12 cellular contexts compared by ENCODE assay signal in the genomic region with DNA sequence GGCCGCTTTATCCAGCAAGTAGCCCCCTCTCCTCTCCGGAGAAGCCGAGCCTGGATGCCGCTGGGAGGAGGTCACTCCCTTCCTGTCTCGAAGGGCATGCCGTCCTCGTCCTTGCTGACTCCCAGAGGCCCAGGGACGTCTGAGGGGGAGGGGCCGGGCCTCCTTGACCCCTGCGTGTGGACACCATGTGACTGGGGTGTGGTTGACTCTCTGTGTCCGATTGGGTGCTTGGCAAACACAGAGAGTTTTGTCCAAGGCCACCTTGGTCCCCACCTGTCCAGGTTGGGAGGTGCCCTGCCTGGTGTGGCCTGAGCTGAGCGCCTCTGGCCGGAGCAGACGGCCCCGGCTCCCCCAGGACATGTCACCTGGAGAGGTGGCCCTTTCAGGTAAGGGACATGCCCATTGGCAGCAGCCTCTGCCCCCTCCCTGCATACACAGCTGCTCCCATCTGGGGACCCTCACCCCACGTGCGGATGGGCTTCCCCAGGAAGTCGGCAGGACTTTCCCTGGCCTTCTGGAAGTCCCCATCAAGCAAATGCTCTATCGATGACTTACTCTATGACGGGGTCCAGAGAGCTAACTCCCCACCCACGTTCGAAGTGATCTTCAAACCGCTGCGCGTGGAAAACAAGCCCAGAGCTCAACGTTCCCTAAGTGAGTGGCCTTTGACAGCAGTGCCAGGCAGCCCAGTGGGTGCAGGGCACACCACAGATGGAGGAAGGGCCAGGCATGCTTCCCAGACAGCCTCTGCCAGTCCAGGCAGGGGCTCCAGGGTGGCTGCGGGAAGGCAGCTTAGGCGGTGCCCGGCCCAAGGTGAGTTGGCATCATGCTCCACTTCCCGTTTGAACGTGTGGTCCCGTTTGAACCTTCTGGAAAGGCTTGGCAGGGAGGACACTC. TPM values are rescaled to one million over a fixed set of nuclear protein-coding genes. Genes with fewer than 3 reads are reported as not detected.
DNase-seq lines count a peak whose midpoint lies in the region; ATAC-seq and TF ChIP-seq lines count a peak whose summit lies in the region.
"Had no signal": no experiment of that assay in that cellular context is flagged by ENCODE, and none has a peak within 500 bp of the region (broad histone marks: within the 10 kb centered on the region; RNA-seq: fewer than 3 reads in every experiment).

TSS of gene SMIM38 (plus strand) at position 634 of the 897 bp plus-strand sequence. CDS start 1,912 bp downstream, outside the sequence.

- H3K4me1 ChIP-seq in GM23338 (ENCODE audit: insufficient read depth) (peaks cover 17% of the 10 kb centered on the region), ectodermal cell (ENCODE audit: control insufficient read depth, insufficient read depth, low read length) (peaks cover 39% of the 10 kb centered on the region), sigmoid colon (peaks cover 0 to 24% (median 20%) of the 10 kb centered on the region in 4 donors), mesendoderm (ENCODE audit: control insufficient read depth, low read depth, low read length) (peaks cover 2% of the 10 kb centered on the region)
- H3K4me1 ChIP-seq: colonic mucosa had no signal

- H3K4ac ChIP-seq in mesendoderm (ENCODE audit: low read depth, low read length) = no peak within 1 kb of the TSS

- no peak for ATAC-seq in GM23338
- ATAC-seq in HG03139 (IDR thresholded peaks at IDR 0.05; ENCODE audit: unreplicated experiment) = no peak

- H4K8ac ChIP-seq in mesendoderm (ENCODE audit: low read depth, low read length) = no peak within 1 kb of the TSS

- H3K9ac ChIP-seq in mesendoderm (ENCODE audit: low read length) = no peak within 1 kb of the TSS

- no peaks in the 10 kb centered on the region for H3K9me3 ChIP-seq in ectodermal cell (ENCODE audit: control insufficient read depth, low read length)
- H3K9me3 ChIP-seq in sigmoid colon = no peaks in the 10 kb centered on the region
- H3K9me3 ChIP-seq: colonic mucosa had no signal

- TF ChIP-seq CTCF in GM10248 (IDR thresholded peaks at IDR 0.05; ENCODE audit: control extremely low read depth, extremely low read depth, low read depth, missing control alignments) (no peak), GM23338 (conservative IDR thresholded peaks at IDR 0.05; ENCODE audit: low read depth in 2 of 2) (no peak), sigmoid colon (IDR thresholded peaks at IDR 0.05) (no peak)

- no peak within 1 kb of the TSS for H2BK5ac ChIP-seq in mesendoderm (ENCODE audit: low read length)

- H3F3A ChIP-seq in GM23338 (replicated peaks; ENCODE audit: low read depth) = no peaks in the 10 kb centered on the region

- H3K27ac Mint-ChIP-seq in GM23338 = no peak within 1 kb of the TSS

- H3K23ac ChIP-seq in mesendoderm (ENCODE audit: low read length) = no peak within 1 kb of the TSS

- peaks cover 17% of the 10 kb centered on the region for H3K27me3 Mint-ChIP-seq in GM23338 (ENCODE audit: insufficient read depth, low read depth, poor library complexity)

- no peaks in the 10 kb centered on the region for H3K9me2 ChIP-seq in GM23338 (ENCODE audit: insufficient read depth)

- TF ChIP-seq EP300 in sigmoid colon (IDR thresholded peaks at IDR 0.05) = no peak

- H3K79me1 ChIP-seq in mesendoderm (ENCODE audit: low read length) = no peaks in the 10 kb centered on the region

- H3K4me2 ChIP-seq in GM23338 (no peak within 1 kb of the TSS), mesendoderm (ENCODE audit: low read length) (no peak within 1 kb of the TSS)

- peak; percentile 76 for DNase-seq in GM10248 (ENCODE audit: extremely low spot score)
- no peak for DNase-seq in GM23338 (ENCODE audit: low spot score)
- DNase-seq in sigmoid colon = no peak
- DNase-seq in NOMO-1 (lab: John Stamatoyannopoulos, UW; ENCODE audit: unreplicated experiment in 2 of 2) = no peak
- DNase-seq in NCI-H1436 treated with DMSO at 0.1 percent for 48 hours (lab: John Stamatoyannopoulos, UW) = no peak
- DNase-seq in mesendoderm = no peak
- DNase-seq: colonic mucosa; DMS79; NCI-H226; stimulated activated CD4-positive, alpha-beta T cell treated with anti-CD3 and anti-CD28 coated beads, Interleukin-4, amount 100 ng/mL, for 4 hours had no signal

- peaks cover 2% of the 10 kb centered on the region; the same call in 1 of the 3 replicates for H3K9me3 Mint-ChIP-seq in GM23338

- H2AFZ ChIP-seq in GM23338 = 0 out of 2 replicates have a peak within 1 kb of the TSS, but pooled peaks have one; percentile 38

- H3K27ac ChIP-seq in GM23338 (ENCODE audit: low read depth) = no peak within 1 kb of the TSS
- peak within 1 kb of the TSS; percentile 58 for H3K27ac ChIP-seq in ectodermal cell (ENCODE audit: insufficient read depth, low read depth, low read length, poor library complexity, severe bottlenecking)
- peak within 1 kb of the TSS; percentile 58 to 75 (median 67) for H3K27ac ChIP-seq in sigmoid colon
- H3K27ac ChIP-seq in mesendoderm (ENCODE audit: low read depth, low read length) = no peak within 1 kb of the TSS
- H3K27ac ChIP-seq: colonic mucosa had no signal

- intact Hi-C loops in sigmoid colon (cut with DNase I) = no loop called here

- peaks cover 22% of the 10 kb centered on the region for H3K4me1 Mint-ChIP-seq in GM23338

- no peak within 1 kb of the TSS for H3K56ac ChIP-seq in mesendoderm (ENCODE audit: low read length)

- WGBS in ectodermal cell, 2 experiments = 89 to 92% methylated on average over 32 of the region's 32 CpGs
- WGBS in sigmoid colon, 2 donors = 77 to 78% methylated on average over 32 of the region's 32 CpGs
- WGBS in mesendoderm (ENCODE audit: extremely low coverage, insufficient coverage, low lambda C conversion rate) = no CpG with 5 or more reads among the region's 32 CpGs

- CTCF ChIA-PET in GM10248 (lab: Yijun Ruan, JAX) = interaction anchor here (0.7 to 3.0 kb wide), 13 partner anchors 10 to 515 kb away, joined by 3 to 15 read pairs (median 4); partner anchors contain the start of gene MYEOV

- H3K79me2 ChIP-seq in GM23338 (replicated peaks; ENCODE audit: insufficient read depth) (no peaks in the 10 kb centered on the region), mesendoderm (ENCODE audit: control insufficient read depth, insufficient read depth, low read length) (no peaks in the 10 kb centered on the region)

- H2AK5ac ChIP-seq in mesendoderm (ENCODE audit: low read length) = no peak within 1 kb of the TSS

- no peaks in the 10 kb centered on the region for H4K20me1 ChIP-seq in GM23338 (replicated peaks; ENCODE audit: insufficient read depth)

- H3K36me3 Mint-ChIP-seq in GM23338 (ENCODE audit: low read depth) = no peaks in the 10 kb centered on the region

- H3K4me3 Mint-ChIP-seq in GM23338 = no peak within 1 kb of the TSS

- H3K27me3 ChIP-seq in GM23338 (ENCODE audit: insufficient read depth) (no peaks in the 10 kb centered on the region), ectodermal cell (ENCODE audit: control insufficient read depth, insufficient read depth, low read length, poor library complexity, severe bottlenecking) (no peaks in the 10 kb centered on the region), sigmoid colon (no peaks in the 10 kb centered on the region), mesendoderm (ENCODE audit: insufficient read depth, low read length, poor library complexity) (no peaks in the 10 kb centered on the region)

- no peak within 1 kb of the TSS for H3K18ac ChIP-seq in mesendoderm (ENCODE audit: low read length)

- H3K4me3 ChIP-seq in GM23338 (no peak within 1 kb of the TSS), ectodermal cell (ENCODE audit: insufficient read depth, low read depth, low read length) (no peak within 1 kb of the TSS), sigmoid colon (no peak within 1 kb of the TSS), mesendoderm (ENCODE audit: low read length) (no peak within 1 kb of the TSS)
- H3K4me3 ChIP-seq: colonic mucosa had no signal

- no peak within 1 kb of the TSS for H2BK120ac ChIP-seq in mesendoderm (ENCODE audit: low read depth, low read length)

- H4K5ac ChIP-seq in mesendoderm (ENCODE audit: low read length) = no peak within 1 kb of the TSS

- no peak for TF ChIP-seq POLR2A in sigmoid colon (IDR thresholded peaks at IDR 0.05)

- H3K36me3 ChIP-seq in GM23338 (ENCODE audit: insufficient read depth) = no peaks in the 10 kb centered on the region
- no peaks in the 10 kb centered on the region for H3K36me3 ChIP-seq in ectodermal cell (ENCODE audit: control insufficient read depth, insufficient read depth, low read length)
- no peaks in the 10 kb centered on the region for H3K36me3 ChIP-seq in sigmoid colon
- no peaks in the 10 kb centered on the region for H3K36me3 ChIP-seq in mesendoderm (ENCODE audit: control insufficient read depth, insufficient read depth, low read length)
- H3K36me3 ChIP-seq: colonic mucosa had no signal

- POLR2A ChIA-PET in GM10248 (lab: Yijun Ruan, JAX) = interaction anchor here (0.8 to 1.8 kb wide), 3 partner anchors 11 to 695 kb away, joined by 3 to 7 read pairs (median 3); partner anchors contain the start of gene PPP6R3

- H2BK15ac ChIP-seq in mesendoderm (replicated peaks; ENCODE audit: low read depth) = no peak within 1 kb of the TSS

RNA-seq across cellular contexts. Expression of gene SMIM38, which starts in this region (rescaled TPM):
- total RNA-seq in GM23338 (2014; rRNA removed; shearing (Covaris generic)) = 0.38 TPM in 1 of 2 replicates, not detected in the other
- polyA plus RNA-seq in GM23338 (2016; fragmentation: Nextera tagmentation; extraction: Ambion mirVana) (not detected in 2 replicates), sigmoid colon (under 1 TPM in 1 of 3 donors, not detected in 2; 0.19 TPM)
- polyA plus RNA-seq in ectodermal cell (2013, experiment 1 of 4) = 0.30 TPM
- 0.25 TPM for polyA plus RNA-seq in ectodermal cell (2013, experiment 2 of 4)
- polyA plus RNA-seq in ectodermal cell (2013, experiment 3 of 4) = not detected
- 0.36 TPM for polyA plus RNA-seq in ectodermal cell (2013, experiment 4 of 4)
- total RNA-seq in sigmoid colon = 1 to 10 TPM; 1.1 to 5.4 (median 2.8) TPM
- polyA plus RNA-seq in mesendoderm (2013, experiment 1 of 2) = not detected
- 0.11 TPM for polyA plus RNA-seq in mesendoderm (2013, experiment 2 of 2)

Comparison
In these comparisons a context has a peak if more than half of its experiments do, and no peak if none do; other contexts are left out.
1. H3K27ac ChIP-seq: peak in ectodermal cell (single experiment) and sigmoid colon (4 of 4); none in GM23338 (single experiment) and mesendoderm (single experiment).